In the genomic region with DNA sequence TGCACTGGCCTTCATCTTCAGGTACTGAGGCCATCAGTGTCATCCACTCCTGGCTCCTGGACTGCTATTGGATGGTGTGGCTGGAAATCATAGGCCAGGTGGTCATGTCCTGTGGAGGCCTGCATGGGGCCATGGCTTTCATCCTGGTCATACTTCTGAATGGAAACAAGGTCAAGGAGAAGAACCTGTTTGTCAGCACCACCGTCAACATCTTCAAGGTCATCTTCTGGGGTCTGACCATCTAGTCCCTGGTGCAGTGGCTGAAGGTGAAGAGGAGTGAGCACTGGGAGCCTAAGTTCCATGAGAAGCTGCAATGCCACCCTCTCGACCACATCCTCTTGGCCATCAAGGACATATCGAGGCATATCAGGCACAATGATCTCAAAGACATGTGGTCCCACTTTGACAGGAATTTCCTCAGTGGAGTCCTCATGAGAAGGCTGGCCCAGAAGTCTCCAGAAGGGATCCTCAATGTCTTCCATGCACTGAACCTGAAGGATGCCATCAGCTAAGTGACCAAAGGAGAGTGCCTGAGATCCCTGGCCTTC, we compare ENCODE assay signal across 24 cellular contexts.
"Had no signal": no experiment of that assay in that cellular context is flagged by ENCODE, and none has a peak within 500 bp of the region (broad histone marks: within the 10 kb centered on the region; RNA-seq: fewer than 3 reads in every experiment).

No MANE protein-coding gene starts in this region.

- H3K9me3 ChIP-seq: left ventricle myocardium inferior, lower lobe of right lung, pancreas, prostate gland, thoracic aorta, transverse colon had no signal

- H3K4me2 ChIP-seq: hepatocyte had no signal

- DNase-seq: effector CD4-positive, alpha-beta T cell; erythroblast; foreskin melanocyte; left cardiac atrium; left ventricle myocardium inferior; lower lobe of right lung; mesenchymal stem cell; nucleus accumbens; stimulated activated CD4-positive, alpha-beta T cell treated with anti-CD3 and anti-CD28 coated beads, Interleukin-2, amount 100 ng/mL, for 24 hours; stimulated activated CD4-positive, alpha-beta T cell treated with anti-CD3 and anti-CD28 coated beads, Interleukin-4, amount 100 ng/mL, for 4 hours; stimulated activated naive B cell treated with anti-CD40 and anti-IgM and Interleukin-4, amounts not matched to agents 10 μg/mL and 1 μg/mL and 100 μg/mL, for 72 hours; stimulated activated naive CD8-positive, alpha-beta T cell treated with anti-CD3 and anti-CD28 coated beads, Interleukin-15, amount 100 ng/mL, for 72 hours; transverse colon had no signal

- H3K27ac Mint-ChIP-seq: endodermal cell; naive thymus-derived CD4-positive, alpha-beta T cell; stimulated activated naive B cell treated with anti-CD40 and anti-IgM and Interleukin-4, amounts not matched to agents 10 μg/mL and 1 μg/mL and 100 μg/mL, for 72 hours; stimulated activated naive CD8-positive, alpha-beta T cell treated with anti-CD3 and anti-CD28 coated beads, Interleukin-15, amount 100 ng/mL, for 72 hours had no signal

- H3K4me3 ChIP-seq: coronary artery, hepatocyte, left ventricle myocardium inferior, lower lobe of right lung, pancreas, prostate gland, thoracic aorta, transverse colon had no signal

- ATAC-seq: left cardiac atrium; naive thymus-derived CD4-positive, alpha-beta T cell; pancreas; sciatic nerve; stimulated activated naive B cell treated with anti-CD40 and anti-IgM and Interleukin-4, amounts not matched to agents 10 μg/mL and 1 μg/mL and 100 μg/mL, for 72 hours; stimulated activated naive CD8-positive, alpha-beta T cell treated with anti-CD3 and anti-CD28 coated beads, Interleukin-15, amount 100 ng/mL, for 72 hours had no signal

- H3K36me3 Mint-ChIP-seq: naive thymus-derived CD4-positive, alpha-beta T cell; stimulated activated naive B cell treated with anti-CD40 and anti-IgM and Interleukin-4, amounts not matched to agents 10 μg/mL and 1 μg/mL and 100 μg/mL, for 72 hours had no signal

- H3K27me3 ChIP-seq: pancreas, transverse colon had no signal

- H3K36me3 ChIP-seq: left ventricle myocardium inferior, lower lobe of right lung, pancreas, prostate gland, thoracic aorta, transverse colon had no signal

- H3K9me3 Mint-ChIP-seq: endodermal cell; naive thymus-derived CD4-positive, alpha-beta T cell; neural crest cell; stimulated activated naive B cell treated with anti-CD40 and anti-IgM and Interleukin-4, amounts not matched to agents 10 μg/mL and 1 μg/mL and 100 μg/mL, for 72 hours; stimulated activated naive CD8-positive, alpha-beta T cell treated with anti-CD3 and anti-CD28 coated beads, Interleukin-15, amount 100 ng/mL, for 72 hours had no signal

- H3K4me1 ChIP-seq: left ventricle myocardium inferior, lower lobe of right lung, pancreas, prostate gland, transverse colon had no signal

- H3K4me3 Mint-ChIP-seq: endodermal cell; naive thymus-derived CD4-positive, alpha-beta T cell; neural crest cell; stimulated activated naive B cell treated with anti-CD40 and anti-IgM and Interleukin-4, amounts not matched to agents 10 μg/mL and 1 μg/mL and 100 μg/mL, for 72 hours; stimulated activated naive CD8-positive, alpha-beta T cell treated with anti-CD3 and anti-CD28 coated beads, Interleukin-15, amount 100 ng/mL, for 72 hours had no signal

- H3K27ac ChIP-seq: coronary artery, hepatocyte, left ventricle myocardium inferior, lower lobe of right lung, pancreas, prostate gland, thoracic aorta, transverse colon had no signal

- H2AFZ ChIP-seq: hepatocyte had no signal

- FAIRE-seq: endothelial cell of umbilical vein, kidney, pancreas had no signal

- H3K4me1 Mint-ChIP-seq: endodermal cell; naive thymus-derived CD4-positive, alpha-beta T cell; stimulated activated naive B cell treated with anti-CD40 and anti-IgM and Interleukin-4, amounts not matched to agents 10 μg/mL and 1 μg/mL and 100 μg/mL, for 72 hours; stimulated activated naive CD8-positive, alpha-beta T cell treated with anti-CD3 and anti-CD28 coated beads, Interleukin-15, amount 100 ng/mL, for 72 hours had no signal
